ENCODE assay signal across 26 cellular contexts in genomic region chr10:13515467-13515866, GRCh38. TPM values are rescaled to one million over a fixed set of nuclear protein-coding genes. Genes with fewer than 3 reads are reported as not detected.
"Had no signal": no experiment of that assay in that cellular context is flagged by ENCODE, and none has a peak within 500 bp of the region (broad histone marks: within the 10 kb centered on the region; RNA-seq: fewer than 3 reads in every experiment).

No MANE protein-coding gene starts in this region.

- H3K36me3 Mint-ChIP-seq: naive thymus-derived CD8-positive, alpha-beta T cell; stimulated activated effector memory CD8-positive, alpha-beta T cell treated with anti-CD3 and anti-CD28 coated beads, Interleukin-12 subunit alpha, Interleukin-12 subunit beta, amount 100 ng/mL, for 72 hours had no signal

- H3K27me3 ChIP-seq: esophagus squamous epithelium, heart right ventricle, right atrium auricular region, sigmoid colon, stomach, thyroid gland, vagina had no signal

- H3K27ac Mint-ChIP-seq: endodermal cell; stimulated activated effector memory CD8-positive, alpha-beta T cell treated with anti-CD3 and anti-CD28 coated beads, Interleukin-12 subunit alpha, Interleukin-12 subunit beta, amount 100 ng/mL, for 72 hours had no signal

- H3K4me3 Mint-ChIP-seq: endodermal cell; naive thymus-derived CD8-positive, alpha-beta T cell; stimulated activated effector memory CD8-positive, alpha-beta T cell treated with anti-CD3 and anti-CD28 coated beads, Interleukin-12 subunit alpha, Interleukin-12 subunit beta, amount 100 ng/mL, for 72 hours had no signal

- H3K4me1 ChIP-seq: esophagus squamous epithelium, parathyroid adenoma, prostate gland, right atrium auricular region, thyroid gland, vagina had no signal

- H3K4me1 Mint-ChIP-seq: naive thymus-derived CD8-positive, alpha-beta T cell; stimulated activated effector memory CD8-positive, alpha-beta T cell treated with anti-CD3 and anti-CD28 coated beads, Interleukin-12 subunit alpha, Interleukin-12 subunit beta, amount 100 ng/mL, for 72 hours had no signal

- H3K27ac ChIP-seq: epithelial cell of prostate, esophagus squamous epithelium, heart right ventricle, parathyroid adenoma, prostate gland, right atrium auricular region, sigmoid colon, stomach, thyroid gland, vagina had no signal

- H3K36me3 ChIP-seq: esophagus squamous epithelium, prostate gland, right atrium auricular region, sigmoid colon, thyroid gland, vagina had no signal

- H3K4me3 ChIP-seq: esophagus squamous epithelium, heart right ventricle, prostate gland, right atrium auricular region, sigmoid colon, stomach, thyroid gland, vagina had no signal

- H3K9me3 ChIP-seq: esophagus squamous epithelium, heart right ventricle, prostate gland, right atrium auricular region, sigmoid colon, stomach, thyroid gland, vagina had no signal

- DNase-seq: cerebellar nuclear complex; cortex of kidney; effector CD8-positive, alpha-beta T cell; endodermal cell; esophagus squamous epithelium; foreskin melanocyte; glutamatergic neuron; heart right ventricle; hippocampal formation; left cardiac atrium; mammary epithelial cell; mesendoderm; naive thymus-derived CD8-positive, alpha-beta T cell; sigmoid colon; stimulated activated CD4-positive, alpha-beta T cell treated with anti-CD3 and anti-CD28 coated beads, Interleukin-2, amount 100 ng/mL, for 24 hours; stimulated activated CD4-positive, alpha-beta T cell treated with anti-CD3 and anti-CD28 coated beads, Interleukin-4, amount 100 ng/mL, for 24 hours; stimulated activated naive CD4-positive, alpha-beta T cell treated with Interleukin-2 at 50 U/mL for 16 hours; stomach; thyroid gland; trophoblast cell had no signal

- H3K9me3 Mint-ChIP-seq: endodermal cell; naive thymus-derived CD8-positive, alpha-beta T cell; stimulated activated effector memory CD8-positive, alpha-beta T cell treated with anti-CD3 and anti-CD28 coated beads, Interleukin-12 subunit alpha, Interleukin-12 subunit beta, amount 100 ng/mL, for 72 hours had no signal

- ATAC-seq: heart right ventricle; left cardiac atrium; naive thymus-derived CD8-positive, alpha-beta T cell; stimulated activated effector memory CD8-positive, alpha-beta T cell treated with anti-CD3 and anti-CD28 coated beads, Interleukin-12 subunit alpha, Interleukin-12 subunit beta, amount 100 ng/mL, for 72 hours had no signal

RNA-seq across cellular contexts. Expression of gene BEND7, which starts 13.3 kb away (rescaled TPM):
- total RNA-seq: naive thymus-derived CD8-positive, alpha-beta T cell had no signal
